In genomic region chr2:96869281-96869823, GRCh38 we compare ENCODE assay signal across 2 cellular contexts.
TF ChIP-seq lines count a peak whose summit lies in the region.

No MANE protein-coding gene starts in this region.

TF ChIP-seq in Ishikawa, 13 proteins besides CTCF, POLR2A, EP300 and RAD21:
- TF ChIP-seq TAF1 (IDR thresholded peaks at IDR 0.05; ENCODE audit: low read depth) = peak; percentile 52; the same call in 1 of the 2 replicates
- no peak for TF ChIP-seq EGR1 (IDR thresholded peaks at IDR 0.05)

TF ChIP-seq in GM12878, 131 proteins besides CTCF, POLR2A, EP300 and RAD21:
- TF ChIP-seq LARP7 (IDR thresholded peaks at IDR 0.05) = no peak
- TF ChIP-seq JUND (IDR thresholded peaks at IDR 0.05; ENCODE audit: low read depth, low read length) = no peak
- no peak for TF ChIP-seq ZNF622 (IDR thresholded peaks at IDR 0.05)
